Comparison of ENCODE assay signal across 8 cellular contexts in the genomic region with DNA sequence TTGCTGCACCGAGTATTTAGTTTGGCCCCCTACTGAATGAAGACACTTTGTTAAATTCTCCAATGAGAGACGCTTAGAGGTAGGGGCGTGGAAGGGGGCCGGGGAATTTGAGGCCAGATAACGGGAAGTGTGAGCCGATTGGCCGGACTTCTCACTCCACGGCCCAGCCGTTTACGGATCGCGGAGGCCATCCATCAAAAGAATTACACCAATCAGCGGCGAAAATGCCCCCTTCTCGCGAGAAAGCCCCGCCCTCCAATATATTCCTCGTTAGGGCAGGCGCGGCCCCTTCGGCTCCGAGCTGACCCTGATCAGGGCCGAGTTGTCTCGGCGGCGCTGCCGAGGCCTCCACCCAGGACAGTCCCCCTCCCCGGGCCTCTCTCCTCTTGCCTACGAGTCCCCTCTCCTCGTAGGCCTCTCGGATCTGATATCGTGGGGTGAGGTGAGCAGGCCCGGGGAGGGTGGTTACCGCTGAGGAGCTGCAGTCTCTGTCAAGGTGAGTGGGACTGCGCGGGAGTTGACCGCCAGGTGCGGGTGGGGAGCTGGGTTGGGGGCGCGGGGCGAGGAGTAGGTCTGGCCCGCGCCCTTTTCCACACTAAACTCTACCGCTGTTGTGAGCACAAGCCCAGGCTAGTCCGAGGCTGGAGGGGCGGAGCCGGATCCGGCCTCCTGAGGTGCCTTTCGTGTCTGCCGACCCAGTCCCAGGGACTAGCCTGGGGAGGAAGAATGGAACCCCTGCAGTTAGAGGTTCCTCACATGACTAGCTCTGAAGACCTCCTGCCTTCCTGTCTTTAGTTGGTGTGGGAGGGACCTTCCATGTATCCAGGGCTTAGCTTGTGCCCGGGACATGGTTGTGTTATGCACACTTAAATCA. TPM values are rescaled to one million over a fixed set of nuclear protein-coding genes. Genes with fewer than 3 reads are reported as not detected.
DNase-seq lines count a peak whose midpoint lies in the region; TF ChIP-seq lines count a peak whose summit lies in the region.

A gene with protein sequence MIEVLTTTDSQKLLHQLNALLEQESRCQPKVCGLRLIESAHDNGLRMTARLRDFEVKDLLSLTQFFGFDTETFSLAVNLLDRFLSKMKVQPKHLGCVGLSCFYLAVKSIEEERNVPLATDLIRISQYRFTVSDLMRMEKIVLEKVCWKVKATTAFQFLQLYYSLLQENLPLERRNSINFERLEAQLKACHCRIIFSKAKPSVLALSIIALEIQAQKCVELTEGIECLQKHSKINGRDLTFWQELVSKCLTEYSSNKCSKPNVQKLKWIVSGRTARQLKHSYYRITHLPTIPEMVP (plus strand): TSS at position 287 of the 874 bp plus-strand sequence. CDS start 1,662 bp downstream, outside the sequence.

- peaks cover 50% of the 10 kb centered on the region for H3K79me2 ChIP-seq in MM.1S (ENCODE audit: low read length)
- H3K79me2 ChIP-seq in neural cell (replicated peaks; ENCODE audit: insufficient read depth, low read length) = peaks cover 42% of the 10 kb centered on the region

- intact Hi-C loops in stomach (cut with DNase I; ENCODE audit: low total_unique reads) = no loop called here

- peak; percentile 99 for DNase-seq in G401 (ENCODE audit: low spot score)
- DNase-seq in HAP-1 (ENCODE audit: low spot score in 2 of 2) = peak; percentile 96 to 97
- DNase-seq in MM.1S = peak; percentile 98
- DNase-seq in SJCRH30 = peak; percentile 96 to 98
- peak; percentile 81 for DNase-seq in activated gamma-delta T cell treated with anti-CD3 and anti-CD28 coated beads, Interleukin-2, amount 50 U/mL, for 16 hours (ENCODE audit: low read depth)
- DNase-seq in fibroblast of villous mesenchyme (ENCODE audit: low read depth) = peak; percentile 97
- DNase-seq in stomach = peak; percentile 96

- H2AFZ ChIP-seq in MM.1S (ENCODE audit: low read length) (peak within 1 kb of the TSS; percentile 78), neural cell (ENCODE audit: low read depth, low read length) (peak within 1 kb of the TSS; percentile 86)

- peak within 1 kb of the TSS; percentile 88 for H3K4me3 ChIP-seq in HAP-1
- peak within 1 kb of the TSS; percentile 82 for H3K4me3 ChIP-seq in MM.1S (ENCODE audit: low read length)
- H3K4me3 ChIP-seq in SJCRH30 = peak within 1 kb of the TSS; percentile 76
- H3K4me3 ChIP-seq in fibroblast of villous mesenchyme (ENCODE audit: low read depth, low read length) = peak within 1 kb of the TSS; percentile 99
- H3K4me3 ChIP-seq in neural cell (ENCODE audit: low read length) = peak within 1 kb of the TSS; percentile 86
- peak within 1 kb of the TSS; percentile 65 to 88 (median 84) for H3K4me3 ChIP-seq in stomach

- H3K4me2 ChIP-seq in MM.1S (ENCODE audit: low read depth, low read length) (peak within 1 kb of the TSS; percentile 96), neural cell (ENCODE audit: low read length) (peak within 1 kb of the TSS; percentile 67)

- H3K4me1 ChIP-seq in HAP-1 (peaks cover 18% of the 10 kb centered on the region), MM.1S (ENCODE audit: low read length) (peaks cover 28% of the 10 kb centered on the region), SJCRH30 (no peaks in the 10 kb centered on the region), stomach (peaks cover 22 to 66% (median 40%) of the 10 kb centered on the region in 4 donors)

- H3K9me3 ChIP-seq in HAP-1 = no peaks in the 10 kb centered on the region
- no peaks in the 10 kb centered on the region for H3K9me3 ChIP-seq in MM.1S (replicated peaks; ENCODE audit: insufficient read depth, low read length)
- H3K9me3 ChIP-seq in SJCRH30 (replicated peaks) = no peaks in the 10 kb centered on the region
- no peaks in the 10 kb centered on the region for H3K9me3 ChIP-seq in neural cell (ENCODE audit: low read length)
- H3K9me3 ChIP-seq in stomach = no peaks in the 10 kb centered on the region

- peak; percentile 13 for TF ChIP-seq EP300 in neural cell (conservative IDR thresholded peaks at IDR 0.05; ENCODE audit: poor library complexity, severe bottlenecking)
- no peak for TF ChIP-seq EP300 in stomach (IDR thresholded peaks at IDR 0.05)

- H3K9ac ChIP-seq in MM.1S (ENCODE audit: low read length) (peak within 1 kb of the TSS; percentile 87), neural cell (ENCODE audit: low read length) (peak within 1 kb of the TSS; percentile 88)

- H3K9me2 ChIP-seq in MM.1S (replicated peaks; ENCODE audit: insufficient read depth, low read length) (no peaks in the 10 kb centered on the region), neural cell (ENCODE audit: insufficient read depth, low read length) (no peaks in the 10 kb centered on the region)

- TF ChIP-seq POLR2A in stomach (IDR thresholded peaks at IDR 0.05) = peak in 2 of 4 donors; percentile 36 to 67

- H4K20me1 ChIP-seq in MM.1S (ENCODE audit: insufficient read depth, low read length) (0 out of 2 replicates have a peak, but pooled peaks cover 4% of the 10 kb centered on the region), neural cell (ENCODE audit: insufficient read depth) (no peaks in the 10 kb centered on the region)

- TF ChIP-seq RAD21 in neural cell (conservative IDR thresholded peaks at IDR 0.05) = no peak

- in situ Hi-C loops in G401 (cut with HindIII; ENCODE audit: low sequenced_read_pairs) (no loop called here), HAP-1 (cut with MboI; ENCODE audit: low sequenced_read_pairs) (no loop called here)

- peak within 1 kb of the TSS; percentile 64; the same call in 1 of the 2 replicates for H3K27ac ChIP-seq in MM.1S (ENCODE audit: low read length)
- peak within 1 kb of the TSS; percentile 76 for H3K27ac ChIP-seq in SJCRH30
- peak within 1 kb of the TSS; percentile 72 for H3K27ac ChIP-seq in neural cell (ENCODE audit: low read length)
- peak within 1 kb of the TSS; percentile 89 to 95 (median 93) for H3K27ac ChIP-seq in stomach

- H3K36me3 ChIP-seq in HAP-1 (replicated peaks) (peaks cover 33% of the 10 kb centered on the region), MM.1S (replicated peaks; ENCODE audit: insufficient read depth, low read length) (peaks cover 21% of the 10 kb centered on the region), SJCRH30 (peaks cover 21% of the 10 kb centered on the region), neural cell (ENCODE audit: insufficient read depth, low read length) (no peaks in the 10 kb centered on the region), stomach (peaks cover 3 to 20% (median 19%) of the 10 kb centered on the region in 4 donors)

- 0 to 2% (median 0%) methylated on average over 27 to 51 of the region's 51 CpGs for WGBS in stomach, 5 donors

- no peaks in the 10 kb centered on the region for H3K27me3 ChIP-seq in HAP-1 (ENCODE audit: low read depth)
- H3K27me3 ChIP-seq in MM.1S (replicated peaks; ENCODE audit: insufficient read depth, low read length) = no peaks in the 10 kb centered on the region
- no peaks in the 10 kb centered on the region for H3K27me3 ChIP-seq in SJCRH30
- H3K27me3 ChIP-seq in neural cell (ENCODE audit: insufficient read depth, low read depth, low read length) = no peaks in the 10 kb centered on the region
- no peaks in the 10 kb centered on the region for H3K27me3 ChIP-seq in stomach

- H3F3A ChIP-seq in MM.1S (ENCODE audit: insufficient read depth, low read length) = peaks cover 10% of the 10 kb centered on the region; the same call in 1 of the 2 replicates
- no peaks in the 10 kb centered on the region for H3F3A ChIP-seq in neural cell (ENCODE audit: insufficient read depth, low read length, poor library complexity, severe bottlenecking)

- TF ChIP-seq CTCF in MM.1S (IDR thresholded peaks at IDR 0.05; ENCODE audit: low read length) (no peak), fibroblast of villous mesenchyme (IDR thresholded peaks at IDR 0.05; ENCODE audit: insufficient read depth, low read depth, low read length) (no peak), neural cell (IDR thresholded peaks at IDR 0.05; ENCODE audit: poor library complexity, severe bottlenecking) (no peak), stomach (IDR thresholded peaks at IDR 0.05) (peak in 1 of 7 experiments; percentile 14)

TF ChIP-seq in neural cell, 6 proteins besides CTCF, POLR2A, EP300 and RAD21:
- TF ChIP-seq MXI1 (conservative IDR thresholded peaks at IDR 0.05; ENCODE audit: poor library complexity, severe bottlenecking) (peak; percentile 40), SMC3 (conservative IDR thresholded peaks at IDR 0.05; ENCODE audit: poor library complexity) (no peak), TAF1 (IDR thresholded peaks at IDR 0.05; ENCODE audit: low read depth) (peak; percentile 63), EZH2 (IDR thresholded peaks at IDR 0.05; ENCODE audit: borderline replicate concordance, insufficient read depth, low read length, poor library complexity, severe bottlenecking) (no peak), POLR2AphosphoS5 (IDR thresholded peaks at IDR 0.05) (peak; percentile 80)
- TF ChIP-seq, protein P1, sequence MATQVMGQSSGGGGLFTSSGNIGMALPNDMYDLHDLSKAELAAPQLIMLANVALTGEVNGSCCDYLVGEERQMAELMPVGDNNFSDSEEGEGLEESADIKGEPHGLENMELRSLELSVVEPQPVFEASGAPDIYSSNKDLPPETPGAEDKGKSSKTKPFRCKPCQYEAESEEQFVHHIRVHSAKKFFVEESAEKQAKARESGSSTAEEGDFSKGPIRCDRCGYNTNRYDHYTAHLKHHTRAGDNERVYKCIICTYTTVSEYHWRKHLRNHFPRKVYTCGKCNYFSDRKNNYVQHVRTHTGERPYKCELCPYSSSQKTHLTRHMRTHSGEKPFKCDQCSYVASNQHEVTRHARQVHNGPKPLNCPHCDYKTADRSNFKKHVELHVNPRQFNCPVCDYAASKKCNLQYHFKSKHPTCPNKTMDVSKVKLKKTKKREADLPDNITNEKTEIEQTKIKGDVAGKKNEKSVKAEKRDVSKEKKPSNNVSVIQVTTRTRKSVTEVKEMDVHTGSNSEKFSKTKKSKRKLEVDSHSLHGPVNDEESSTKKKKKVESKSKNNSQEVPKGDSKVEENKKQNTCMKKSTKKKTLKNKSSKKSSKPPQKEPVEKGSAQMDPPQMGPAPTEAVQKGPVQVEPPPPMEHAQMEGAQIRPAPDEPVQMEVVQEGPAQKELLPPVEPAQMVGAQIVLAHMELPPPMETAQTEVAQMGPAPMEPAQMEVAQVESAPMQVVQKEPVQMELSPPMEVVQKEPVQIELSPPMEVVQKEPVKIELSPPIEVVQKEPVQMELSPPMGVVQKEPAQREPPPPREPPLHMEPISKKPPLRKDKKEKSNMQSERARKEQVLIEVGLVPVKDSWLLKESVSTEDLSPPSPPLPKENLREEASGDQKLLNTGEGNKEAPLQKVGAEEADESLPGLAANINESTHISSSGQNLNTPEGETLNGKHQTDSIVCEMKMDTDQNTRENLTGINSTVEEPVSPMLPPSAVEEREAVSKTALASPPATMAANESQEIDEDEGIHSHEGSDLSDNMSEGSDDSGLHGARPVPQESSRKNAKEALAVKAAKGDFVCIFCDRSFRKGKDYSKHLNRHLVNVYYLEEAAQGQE (IDR thresholded peaks at IDR 0.05; ENCODE audit: borderline replicate concordance) = peak; percentile 55

RNA-seq across cellular contexts. Expression of the gene that starts here (rescaled TPM):
- total RNA-seq in G401 (2014; rRNA removed; shearing (Covaris generic)) = 422 and 554 TPM in 2 replicates
- 199 and 202 TPM in 2 replicates for total RNA-seq in SJCRH30 (2014; rRNA removed; shearing (Covaris generic))
- total RNA-seq in fibroblast of villous mesenchyme (228 and 319 TPM in 2 replicates), stomach (100 to 1,000 TPM in 3 of 5 donors, 10 to 100 TPM in 2; 57.1 to 196 (median 131) TPM)
- polyA plus RNA-seq in neural cell (106 and 115 TPM in 2 replicates), stomach (100 to 1,000 TPM; 103 to 252 (median 122) TPM)
- polyA minus RNA-seq in neural cell = 165 and 182 TPM in 2 replicates

Comparison
In these comparisons a context has a peak if more than half of its experiments do, and no peak if none do; other contexts are left out.
1. Peak in every context shown above with its lines: DNase-seq, H3K4me3 ChIP-seq and H3K27ac ChIP-seq.